In the genomic region with DNA sequence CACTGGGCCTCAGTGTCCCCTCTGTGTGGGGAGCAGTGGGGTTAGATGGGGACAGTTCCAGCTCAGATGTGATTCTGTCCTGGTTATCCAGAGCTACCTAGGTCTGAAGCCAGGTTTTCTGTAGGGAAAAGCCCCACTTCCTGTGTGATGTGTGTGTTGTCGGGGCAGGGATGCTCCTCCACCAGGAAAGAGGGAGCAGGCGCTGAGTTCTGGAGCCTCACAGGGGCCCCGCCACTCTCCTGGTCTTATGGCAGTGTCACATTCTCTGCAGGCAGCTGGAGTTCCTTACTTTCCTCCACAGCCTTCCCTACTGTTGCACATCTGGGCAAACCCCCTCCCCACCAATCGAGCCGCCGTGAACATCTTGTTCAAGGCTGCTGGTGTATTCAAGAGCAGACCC, we compare ENCODE assay signal across 20 cellular contexts. TPM values are rescaled to one million over a fixed set of nuclear protein-coding genes. Genes with fewer than 3 reads are reported as not detected.
DNase-seq lines count a peak whose midpoint lies in the region; ATAC-seq, FAIRE-seq and TF ChIP-seq lines count a peak whose summit lies in the region.
"Had no signal": no experiment of that assay in that cellular context is flagged by ENCODE, and none has a peak within 500 bp of the region (broad histone marks: within the 10 kb centered on the region; RNA-seq: fewer than 3 reads in every experiment).

No MANE protein-coding gene starts in this region.

- TF ChIP-seq CTCF in OCI-LY3 (IDR thresholded peaks at IDR 0.05; ENCODE audit: low read depth, low read length) (no peak), K562 (IDR thresholded peaks at IDR 0.05 in 2 of 3, conservative IDR thresholded peaks at IDR 0.05 in 1 of 3; ENCODE audit: insufficient read depth in 2 of 3, low read depth in 1 of 3, low read length in 3 of 3) (no peak), left ventricle myocardium inferior (IDR thresholded peaks at IDR 0.05; ENCODE audit: borderline replicate concordance) (no peak)

- H3K4me2 ChIP-seq in OCI-LY3 (ENCODE audit: low read length) (peak overlapping the region; percentile 48), K562 (ENCODE audit: insufficient read depth, low read length) (no peak overlapping the region)
- H3K4me2 ChIP-seq: PC-9 had no signal

- H3K9me3 ChIP-seq in OCI-LY3 (ENCODE audit: insufficient read depth, low read length) (no peaks in the 10 kb centered on the region), K562 (replicated peaks; ENCODE audit: control insufficient read depth, insufficient read depth, low read depth, low read length) (peaks cover 8% of the 10 kb centered on the region), left ventricle myocardium inferior (replicated peaks) (no peaks in the 10 kb centered on the region)
- H3K9me3 ChIP-seq: MG63, SJCRH30 had no signal

- POLR2A ChIA-PET in K562 (lab: Yijun Ruan, JAX) = interaction anchor here (0.7 to 1.0 kb wide), 2 partner anchors 47 to 608 kb away, joined by 3 read pairs; no protein-coding TSS in a partner anchor

- peaks cover 90% of the 10 kb centered on the region for H3K4me1 Mint-ChIP-seq in stimulated activated memory B cell treated with anti-CD40 and anti-IgM and Interleukin-4, amounts not matched to agents 10 μg/mL and 1 μg/mL and 100 μg/mL, for 72 hours
- H3K4me1 Mint-ChIP-seq: CD14-positive monocyte had no signal

- H3K36me3 ChIP-seq in OCI-LY3 (replicated peaks; ENCODE audit: low read depth, low read length) = peaks cover 9% of the 10 kb centered on the region
- H3K36me3 ChIP-seq in K562 (ENCODE audit: control insufficient read depth, insufficient read depth, low read length) = no peaks in the 10 kb centered on the region
- H3K36me3 ChIP-seq in left ventricle myocardium inferior = no peaks in the 10 kb centered on the region
- H3K36me3 ChIP-seq: MG63, SJCRH30 had no signal

- peaks cover 82% of the 10 kb centered on the region for H3K4me1 ChIP-seq in OCI-LY3 (ENCODE audit: low read length)
- peaks cover 11 to 12% of the 10 kb centered on the region in 2 experiments; a peak in 4 of 5 replicates for H3K4me1 ChIP-seq in K562 (replicated peaks in 1 of 2; ENCODE audit: control insufficient read depth in 2 of 2, insufficient read depth in 2 of 2, low read length in 2 of 2)
- no peaks in the 10 kb centered on the region for H3K4me1 ChIP-seq in left ventricle myocardium inferior
- H3K4me1 ChIP-seq: SJCRH30 had no signal

- H2AFZ ChIP-seq in OCI-LY3 (ENCODE audit: low read depth, low read length) (no peak overlapping the region), K562 (ENCODE audit: low read depth, low read length) (peak overlapping the region; percentile 29)
- H2AFZ ChIP-seq: PC-9 had no signal

- FAIRE-seq in K562 (lab: Jason Lieb, UNC) = no peak

- no peaks in the 10 kb centered on the region for H3K27me3 ChIP-seq in OCI-LY3 (ENCODE audit: low read depth, low read length)
- peaks cover 3 to 12% of the 10 kb centered on the region in 2 experiments; a peak in 3 of 5 replicates for H3K27me3 ChIP-seq in K562 (ENCODE audit: control insufficient read depth in 2 of 2, insufficient read depth in 2 of 2, low read length in 2 of 2)
- H3K27me3 ChIP-seq in left ventricle myocardium inferior (ENCODE audit: low read depth) = no peaks in the 10 kb centered on the region
- H3K27me3 ChIP-seq: MG63, SJCRH30 had no signal

- intact Hi-C loops in K562 (cut with micrococcal nuclease) = loop anchor here (10.0 kb wide), 1 partner anchor 189 kb away; no protein-coding TSS in a partner anchor
- intact Hi-C loops in left ventricle myocardium inferior (cut with micrococcal nuclease) = no loop called here

- H3K36me3 Mint-ChIP-seq in stimulated activated memory B cell treated with anti-CD40 and anti-IgM and Interleukin-4, amounts not matched to agents 10 μg/mL and 1 μg/mL and 100 μg/mL, for 72 hours = peaks cover 10% of the 10 kb centered on the region
- H3K36me3 Mint-ChIP-seq: CD14-positive monocyte had no signal

- TF ChIP-seq POLR2A in GM18505 (IDR thresholded peaks at IDR 0.05; ENCODE audit: borderline replicate concordance, extremely low read depth, insufficient read depth, insufficient read length) (peak; percentile 16), K562 (conservative IDR thresholded peaks at IDR 0.05) (no peak)

- CTCF ChIA-PET in K562 (lab: Yijun Ruan, JAX; ENCODE audit: low intra/inter-chr PET ratio) = interaction anchor here (0.6 kb wide), 1 partner anchor 392 kb away, joined by 4 read pairs; no protein-coding TSS in a partner anchor

- 56% methylated on average over 6 of the region's 6 CpGs for WGBS in K562 (ENCODE audit: insufficient coverage, low coverage, missing lambda C conversion rate)

- DNase-seq in K562 (ENCODE audit: extremely low read depth in 1 of 4, low spot score in 3 of 4) = no peak
- DNase-seq in left ventricle myocardium inferior = no peak
- no peak for DNase-seq in AML-193 (lab: John Stamatoyannopoulos, UW)
- no peak for DNase-seq in KG1 (lab: John Stamatoyannopoulos, UW)
- DNase-seq: DMS79, HCEC 1CT, Kasumi-1, MG63, NCI-H1092, NCI-H2227 treated with DMSO at 0.1 percent for 48 hours, NCI-H510A treated with DMSO at 0.1 percent for 48 hours, NCI-H774, PC-9, SJCRH30, T-helper 17 cell had no signal

- H3K9ac ChIP-seq in OCI-LY3 (ENCODE audit: low read length) = peak overlapping the region; percentile 93
- H3K9ac ChIP-seq in K562 (ENCODE audit: insufficient read depth in 1 of 2, low read depth in 2 of 2, low read length in 2 of 2) = no peak overlapping the region

- no TSS peak for BruUV-seq in K562 (replicated peaks; lab: Mats Ljungman, UMichigan)

- no peaks in the 10 kb centered on the region for H3K27me3 Mint-ChIP-seq in stimulated activated memory B cell treated with anti-CD40 and anti-IgM and Interleukin-4, amounts not matched to agents 10 μg/mL and 1 μg/mL and 100 μg/mL, for 72 hours

- no peak for TF ChIP-seq RAD21 in K562 (CRISPR knock-in tag; conservative IDR thresholded peaks at IDR 0.05 in 1 of 2, IDR thresholded peaks at IDR 0.05 in 1 of 2)

- ATAC-seq in GM18505 (IDR thresholded peaks at IDR 0.05; ENCODE audit: unreplicated experiment) = no peak
- ATAC-seq in K562 = no peak
- ATAC-seq in stimulated activated memory B cell treated with anti-CD40 and anti-IgM and Interleukin-4, amounts not matched to agents 10 μg/mL and 1 μg/mL and 100 μg/mL, for 72 hours = no peak
- ATAC-seq in HG02678 (IDR thresholded peaks at IDR 0.05; ENCODE audit: unreplicated experiment) = no peak
- ATAC-seq: T-helper 17 cell had no signal

- in situ Hi-C loops in K562 (cut with MboI) = no loop called here

- no peak overlapping the region; the same call in 1 of the 2 replicates for H3K4me3 ChIP-seq in OCI-LY3 (ENCODE audit: low read length)
- no peak overlapping the region for H3K4me3 ChIP-seq in K562
- no peak overlapping the region for H3K4me3 ChIP-seq in left ventricle myocardium inferior
- H3K4me3 ChIP-seq: MG63, PC-9, SJCRH30 had no signal

- peaks cover 3% of the 10 kb centered on the region for H3K9me1 ChIP-seq in K562 (ENCODE audit: control insufficient read depth, insufficient read depth, low read length)

- peak overlapping the region; percentile 87 for H3K27ac Mint-ChIP-seq in stimulated activated memory B cell treated with anti-CD40 and anti-IgM and Interleukin-4, amounts not matched to agents 10 μg/mL and 1 μg/mL and 100 μg/mL, for 72 hours
- H3K27ac Mint-ChIP-seq: CD14-positive monocyte, T-helper 17 cell had no signal

- H4K20me1 ChIP-seq in OCI-LY3 (ENCODE audit: insufficient read depth, low read length) (no peaks in the 10 kb centered on the region), K562 (replicated peaks; ENCODE audit: control insufficient read depth, insufficient read depth, low read length) (no peaks in the 10 kb centered on the region)

- H3K9me3 Mint-ChIP-seq in stimulated activated memory B cell treated with anti-CD40 and anti-IgM and Interleukin-4, amounts not matched to agents 10 μg/mL and 1 μg/mL and 100 μg/mL, for 72 hours = peaks cover 5% of the 10 kb centered on the region

- peak overlapping the region; percentile 96 for H3K27ac ChIP-seq in OCI-LY3 (ENCODE audit: low read length)
- no peak overlapping the region for H3K27ac ChIP-seq in K562 (ENCODE audit: extremely low read depth, low read depth, low read length)
- H3K27ac ChIP-seq in left ventricle myocardium inferior (replicated peaks) = no peak overlapping the region
- H3K27ac ChIP-seq: PC-9, SJCRH30 had no signal

- TF ChIP-seq EP300 in K562 (IDR thresholded peaks at IDR 0.05; ENCODE audit: low read length) = no peak

- H3K79me2 ChIP-seq in OCI-LY3 (ENCODE audit: low read length) (no peaks in the 10 kb centered on the region), K562 (ENCODE audit: control insufficient read depth, insufficient read depth, low read length) (no peaks in the 10 kb centered on the region)

- H3K4me3 Mint-ChIP-seq in stimulated activated memory B cell treated with anti-CD40 and anti-IgM and Interleukin-4, amounts not matched to agents 10 μg/mL and 1 μg/mL and 100 μg/mL, for 72 hours = no peak overlapping the region
- H3K4me3 Mint-ChIP-seq: CD14-positive monocyte, T-helper 17 cell had no signal

RNA-seq across cellular contexts. Expression of a gene that starts 39.1 kb away (rescaled TPM):
- 153 and 249 TPM in 2 replicates for total RNA-seq in K562 (2011; cell fraction: chromatin; rRNA removed; ENCODE audit: low replicate concordance)
- total RNA-seq in K562 (2011; cell fraction: nucleolus; rRNA removed) = 152 and 167 TPM in 2 replicates
- 169 and 188 TPM in 2 replicates for total RNA-seq in K562 (2011; cell fraction: nucleoplasm; rRNA removed)
- total RNA-seq in K562 (2014; rRNA removed) (142 and 188 TPM in 2 replicates), K562 (2014; rRNA removed; fragmentation: Illumina TruSeq; extraction: Trizol) (60.4 and 81.2 TPM in 2 replicates), K562 (2015; rRNA removed; fragmentation: Illumina TruSeq; extraction: Trizol) (124 and 128 TPM in 2 replicates), K562 (2021) (120 TPM in 2 replicates), left ventricle myocardium inferior (104 TPM)
- polyA plus RNA-seq in K562 (2011; rRNA removed) (140 and 170 TPM in 2 replicates), K562 (2014; fragmentation: Illumina TruSeq; extraction: Trizol) (108 and 122 TPM in 2 replicates), K562 (2014; fragmentation: Nextera tagmentation; extraction: Ambion mirVana) (10 to 100 TPM; 38.9 to 59.0 TPM), K562 (2014; rRNA removed) (144 and 164 TPM in 2 replicates)
- 244 and 362 TPM in 2 replicates for polyA plus RNA-seq in K562 (2011; cell fraction: cytosol; rRNA removed)
- polyA plus RNA-seq in K562 (2011; cell fraction: nucleus; rRNA removed) = 198 and 228 TPM in 2 replicates
- polyA plus RNA-seq in K562 (2012) = 125 and 212 TPM in 2 replicates
- 88.7 and 103 TPM in 2 replicates for polyA minus RNA-seq in K562 (2011; rRNA and poly(A)+ RNA removed)
- 76.4 and 82.6 TPM in 2 replicates for polyA minus RNA-seq in K562 (2011; cell fraction: cytosol; rRNA and poly(A)+ RNA removed)
- 75.5 and 95.9 TPM in 2 replicates for polyA minus RNA-seq in K562 (2011; cell fraction: nucleus; rRNA and poly(A)+ RNA removed)
